1 cellular context compared by ENCODE assay signal in genomic region chr19:11090264-11091032, GRCh38.
TF ChIP-seq lines count a peak whose summit lies in the region.

No MANE protein-coding gene starts in this region.

TF ChIP-seq in GM12878, 131 proteins besides CTCF, POLR2A, EP300 and RAD21 (continued from another document and continues in another):
- TF ChIP-seq ZNF592 (IDR thresholded peaks at IDR 0.05) (no peak), RAD51 (IDR thresholded peaks at IDR 0.05) (no peak), CBX3 (IDR thresholded peaks at IDR 0.05; ENCODE audit: borderline replicate concordance, low read depth) (no peak), PML (IDR thresholded peaks at IDR 0.05; ENCODE audit: low read length) (no peak), POLR2AphosphoS5 (IDR thresholded peaks at IDR 0.05; ENCODE audit: low read length) (peak; percentile 87; the same call in 1 of the 2 replicates), FOXK2 (IDR thresholded peaks at IDR 0.05) (peak; percentile 61), ZNF384 (IDR thresholded peaks at IDR 0.05; ENCODE audit: borderline replicate concordance, low read depth, low read length) (no peak), SREBF1 (IDR thresholded peaks at IDR 0.05; ENCODE audit: low read length) (peak; percentile 77; the same call in 1 of the 2 replicates), CBX5 (IDR thresholded peaks at IDR 0.05; ENCODE audit: low read depth) (no peak), EGR1 (IDR thresholded peaks at IDR 0.05; ENCODE audit: borderline replicate concordance in 1 of 2, low read depth in 2 of 2, low read length in 2 of 2) (peak in 1 of 2 experiments; percentile 24; a peak in 1 of 3 replicates), KLF5 (IDR thresholded peaks at IDR 0.05; ENCODE audit: partially characterized antibody) (no peak), NR2F1 (conservative IDR thresholded peaks at IDR 0.05) (no peak; the same call in 1 of the 2 replicates), MYB (IDR thresholded peaks at IDR 0.05; ENCODE audit: borderline replicate concordance, low read depth, low read length) (no peak), NBN (IDR thresholded peaks at IDR 0.05) (peak; percentile 35), ASH2L (IDR thresholded peaks at IDR 0.05; ENCODE audit: borderline replicate concordance, low read depth) (no peak), CREM (IDR thresholded peaks at IDR 0.05; ENCODE audit: low read depth) (0 out of 2 replicates have a peak, but pooled peaks have one; percentile 11), ZBTB40 (IDR thresholded peaks at IDR 0.05; ENCODE audit: borderline replicate concordance) (no peak), PAX5 (IDR thresholded peaks at IDR 0.05; ENCODE audit: borderline replicate concordance, low read depth, low read length) (0 out of 2 replicates have a peak, but pooled peaks have one; percentile 12), STAT1 (conservative IDR thresholded peaks at IDR 0.05) (peak; percentile 93), RB1 (IDR thresholded peaks at IDR 0.05; ENCODE audit: borderline replicate concordance) (peak; percentile 67; the same call in 1 of the 2 replicates), KDM1A (IDR thresholded peaks at IDR 0.05; ENCODE audit: borderline replicate concordance) (no peak), CUX1 (IDR thresholded peaks at IDR 0.05; ENCODE audit: insufficient replicate concordance, low read depth, low read length) (no peak), SMAD1 (IDR thresholded peaks at IDR 0.05; ENCODE audit: low read depth, partially characterized antibody) (peak; percentile 54), ZBED1 (IDR thresholded peaks at IDR 0.05; ENCODE audit: borderline replicate concordance) (peak; percentile 52; the same call in 1 of the 2 replicates), HDGF (IDR thresholded peaks at IDR 0.05) (peak; percentile 71; the same call in 1 of the 2 replicates), ZNF207 (IDR thresholded peaks at IDR 0.05; ENCODE audit: borderline replicate concordance) (peak; percentile 46; the same call in 1 of the 2 replicates), MTA3 (IDR thresholded peaks at IDR 0.05; ENCODE audit: borderline replicate concordance, low read length) (no peak), SIN3A (IDR thresholded peaks at IDR 0.05; ENCODE audit: low read depth, low read length) (peak; percentile 32; the same call in 1 of the 2 replicates), CEBPZ (IDR thresholded peaks at IDR 0.05; ENCODE audit: low read depth, low read length) (no peak), BCLAF1 (IDR thresholded peaks at IDR 0.05) (no peak), NR2C2 (IDR thresholded peaks at IDR 0.05; ENCODE audit: borderline replicate concordance, control insufficient read depth, insufficient read length, low read depth) (no peak), SREBF2 (IDR thresholded peaks at IDR 0.05; ENCODE audit: low read length) (peak; percentile 75; the same call in 1 of the 2 replicates), BRCA1 (IDR thresholded peaks at IDR 0.05; ENCODE audit: low read depth, low read length) (no peak), RELA (IDR thresholded peaks at IDR 0.05; ENCODE audit: borderline replicate concordance, partially characterized antibody) (peak; percentile 54), TCF3 (IDR thresholded peaks at IDR 0.05; ENCODE audit: borderline replicate concordance, insufficient read depth, low read depth, low read length) (0 out of 2 replicates have a peak, but pooled peaks have one; percentile 27), MAX (IDR thresholded peaks at IDR 0.05; ENCODE audit: low read depth, low read length) (no peak), IKZF2 (IDR thresholded peaks at IDR 0.05) (0 out of 4 replicates have a peak, but pooled peaks of 1 of the 2 experiments have one; percentile 18), IRF3 (IDR thresholded peaks at IDR 0.05) (no peak)
